1 cellular context compared by ENCODE assay signal in the genomic region with DNA sequence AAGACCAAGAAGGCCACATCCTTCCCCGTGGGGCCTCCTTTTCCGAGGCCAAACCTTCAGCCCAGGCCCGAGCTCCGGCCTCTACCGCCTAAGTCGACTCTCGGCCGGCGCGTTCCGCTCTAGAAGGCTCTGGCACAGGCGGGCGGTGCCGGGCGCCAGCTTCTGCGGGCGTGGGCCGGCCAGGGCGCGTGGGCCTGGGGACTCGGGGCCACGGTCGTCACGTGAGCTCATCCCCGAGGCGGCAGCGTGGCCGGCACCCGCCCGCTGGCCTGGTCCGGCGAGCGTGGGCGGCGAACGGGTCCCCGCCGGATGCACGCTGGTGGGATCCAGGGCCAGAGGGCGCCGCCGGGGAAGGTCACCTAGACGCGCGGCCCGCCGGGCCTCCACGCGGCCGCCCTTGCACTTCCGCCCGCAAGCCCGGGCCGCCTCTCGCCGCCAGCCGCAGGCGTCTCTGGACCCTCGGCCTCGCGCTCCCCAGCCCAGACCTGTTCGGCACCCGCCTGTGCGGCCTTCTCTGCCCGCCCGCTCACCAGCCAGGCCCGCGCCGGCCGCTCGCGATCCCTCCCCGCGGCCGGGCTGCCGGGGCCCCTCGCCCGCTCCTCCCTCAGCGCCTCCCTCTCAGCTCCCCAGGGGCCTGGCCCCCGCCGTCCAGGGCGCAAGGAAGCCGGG.
TF ChIP-seq lines count a peak whose summit lies in the region.

No MANE protein-coding gene starts in this region.

TF ChIP-seq in GM12878, 131 proteins besides CTCF, POLR2A, EP300 and RAD21 (continued from another document):
- TF ChIP-seq, protein P1, sequence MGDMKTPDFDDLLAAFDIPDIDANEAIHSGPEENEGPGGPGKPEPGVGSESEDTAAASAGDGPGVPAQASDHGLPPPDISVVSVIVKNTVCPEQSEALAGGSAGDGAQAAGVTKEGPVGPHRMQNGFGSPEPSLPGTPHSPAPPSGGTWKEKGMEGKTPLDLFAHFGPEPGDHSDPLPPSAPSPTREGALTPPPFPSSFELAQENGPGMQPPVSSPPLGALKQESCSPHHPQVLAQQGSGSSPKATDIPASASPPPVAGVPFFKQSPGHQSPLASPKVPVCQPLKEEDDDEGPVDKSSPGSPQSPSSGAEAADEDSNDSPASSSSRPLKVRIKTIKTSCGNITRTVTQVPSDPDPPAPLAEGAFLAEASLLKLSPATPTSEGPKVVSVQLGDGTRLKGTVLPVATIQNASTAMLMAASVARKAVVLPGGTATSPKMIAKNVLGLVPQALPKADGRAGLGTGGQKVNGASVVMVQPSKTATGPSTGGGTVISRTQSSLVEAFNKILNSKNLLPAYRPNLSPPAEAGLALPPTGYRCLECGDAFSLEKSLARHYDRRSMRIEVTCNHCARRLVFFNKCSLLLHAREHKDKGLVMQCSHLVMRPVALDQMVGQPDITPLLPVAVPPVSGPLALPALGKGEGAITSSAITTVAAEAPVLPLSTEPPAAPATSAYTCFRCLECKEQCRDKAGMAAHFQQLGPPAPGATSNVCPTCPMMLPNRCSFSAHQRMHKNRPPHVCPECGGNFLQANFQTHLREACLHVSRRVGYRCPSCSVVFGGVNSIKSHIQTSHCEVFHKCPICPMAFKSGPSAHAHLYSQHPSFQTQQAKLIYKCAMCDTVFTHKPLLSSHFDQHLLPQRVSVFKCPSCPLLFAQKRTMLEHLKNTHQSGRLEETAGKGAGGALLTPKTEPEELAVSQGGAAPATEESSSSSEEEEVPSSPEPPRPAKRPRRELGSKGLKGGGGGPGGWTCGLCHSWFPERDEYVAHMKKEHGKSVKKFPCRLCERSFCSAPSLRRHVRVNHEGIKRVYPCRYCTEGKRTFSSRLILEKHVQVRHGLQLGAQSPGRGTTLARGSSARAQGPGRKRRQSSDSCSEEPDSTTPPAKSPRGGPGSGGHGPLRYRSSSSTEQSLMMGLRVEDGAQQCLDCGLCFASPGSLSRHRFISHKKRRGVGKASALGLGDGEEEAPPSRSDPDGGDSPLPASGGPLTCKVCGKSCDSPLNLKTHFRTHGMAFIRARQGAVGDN (IDR thresholded peaks at IDR 0.05) = peak; percentile 66; the same call in 1 of the 2 replicates
- TF ChIP-seq MXI1 (IDR thresholded peaks at IDR 0.05; ENCODE audit: low read depth, low read length) (peak; percentile 71; the same call in 1 of the 2 replicates), KLF5 (IDR thresholded peaks at IDR 0.05; ENCODE audit: partially characterized antibody) (peak; percentile 23), FOXM1 (IDR thresholded peaks at IDR 0.05; ENCODE audit: low read depth, low read length) (no peak), POU2F2 (IDR thresholded peaks at IDR 0.05; ENCODE audit: borderline replicate concordance, low read depth, low read length) (0 out of 3 replicates have a peak, but pooled peaks have one; percentile 1), MTA2 (IDR thresholded peaks at IDR 0.05; ENCODE audit: low read depth) (no peak), CHD2 (IDR thresholded peaks at IDR 0.05; ENCODE audit: borderline replicate concordance, low read depth, low read length) (0 out of 2 replicates have a peak, but pooled peaks have one; percentile 11), PAX5 (IDR thresholded peaks at IDR 0.05; ENCODE audit: borderline replicate concordance, low read depth, low read length) (peak; percentile 13; the same call in 1 of the 2 replicates), NR2C1 (IDR thresholded peaks at IDR 0.05) (peak; percentile 35; the same call in 1 of the 2 replicates), EGR1 (IDR thresholded peaks at IDR 0.05; ENCODE audit: borderline replicate concordance in 1 of 2, low read depth in 2 of 2, low read length in 2 of 2) (peak; percentile 48 to 92), ZNF207 (IDR thresholded peaks at IDR 0.05; ENCODE audit: borderline replicate concordance) (peak; percentile 19; the same call in 1 of the 2 replicates), IKZF1 (conservative IDR thresholded peaks at IDR 0.05) (peak; percentile 83), NR2F1 (conservative IDR thresholded peaks at IDR 0.05) (peak; percentile 93), MYC (IDR thresholded peaks at IDR 0.05; ENCODE audit: insufficient read depth, insufficient read length, insufficient replicate concordance, low read length, severe bottlenecking) (peak; percentile 82), RAD51 (IDR thresholded peaks at IDR 0.05) (no peak), BHLHE40 (IDR thresholded peaks at IDR 0.05; ENCODE audit: borderline replicate concordance in 1 of 2, low read depth in 2 of 2, low read length in 1 of 2) (peak; percentile 88 to 97), SMARCA5 (IDR thresholded peaks at IDR 0.05) (0 out of 2 replicates have a peak, but pooled peaks have one; percentile 58), HDGF (IDR thresholded peaks at IDR 0.05) (no peak), KAT2A (conservative IDR thresholded peaks at IDR 0.05; ENCODE audit: control insufficient read depth, low read depth, low read length) (no peak), ATF7 (IDR thresholded peaks at IDR 0.05; ENCODE audit: low read depth) (no peak), SIN3A (IDR thresholded peaks at IDR 0.05; ENCODE audit: low read depth, low read length) (peak; percentile 65; the same call in 1 of the 2 replicates), BACH1 (IDR thresholded peaks at IDR 0.05; ENCODE audit: borderline replicate concordance) (peak; percentile 90), NFYA (IDR thresholded peaks at IDR 0.05; ENCODE audit: borderline replicate concordance, low read depth, low read length) (no peak), ESRRA (IDR thresholded peaks at IDR 0.05; ENCODE audit: low read length) (peak; percentile 76), EZH2 (IDR thresholded peaks at IDR 0.05; ENCODE audit: borderline replicate concordance, control insufficient read depth, low read depth, low read length) (no peak), SREBF2 (IDR thresholded peaks at IDR 0.05; ENCODE audit: low read length) (no peak), POLR2AphosphoS5 (IDR thresholded peaks at IDR 0.05; ENCODE audit: low read length) (peak; percentile 3; the same call in 1 of the 2 replicates), ZNF217 (IDR thresholded peaks at IDR 0.05) (0 out of 2 replicates have a peak, but pooled peaks have one; percentile 44), LARP7 (IDR thresholded peaks at IDR 0.05) (peak; percentile 86), CBX3 (IDR thresholded peaks at IDR 0.05; ENCODE audit: borderline replicate concordance, low read depth) (no peak), GATAD2B (conservative IDR thresholded peaks at IDR 0.05; ENCODE audit: low read depth) (peak; percentile 88), NFXL1 (IDR thresholded peaks at IDR 0.05; ENCODE audit: borderline replicate concordance) (peak; percentile 41; the same call in 1 of the 2 replicates), CHD1 (IDR thresholded peaks at IDR 0.05; ENCODE audit: low read depth, low read length) (0 out of 2 replicates have a peak, but pooled peaks have one; percentile 77), FOXK2 (IDR thresholded peaks at IDR 0.05) (no peak), ZSCAN29 (IDR thresholded peaks at IDR 0.05) (peak; percentile 3; the same call in 1 of the 2 replicates), IRF4 (IDR thresholded peaks at IDR 0.05; ENCODE audit: low read depth, low read length) (no peak), TCF3 (IDR thresholded peaks at IDR 0.05; ENCODE audit: borderline replicate concordance, insufficient read depth, low read depth, low read length) (0 out of 2 replicates have a peak, but pooled peaks have one; percentile 6), DPF2 (IDR thresholded peaks at IDR 0.05) (peak; percentile 92)
- TF ChIP-seq, protein P2, sequence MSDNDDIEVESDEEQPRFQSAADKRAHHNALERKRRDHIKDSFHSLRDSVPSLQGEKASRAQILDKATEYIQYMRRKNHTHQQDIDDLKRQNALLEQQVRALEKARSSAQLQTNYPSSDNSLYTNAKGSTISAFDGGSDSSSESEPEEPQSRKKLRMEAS (IDR thresholded peaks at IDR 0.05; ENCODE audit: low read depth, low read length) = peak; percentile 84; the same call in 1 of the 2 replicates
- TF ChIP-seq, protein P3, sequence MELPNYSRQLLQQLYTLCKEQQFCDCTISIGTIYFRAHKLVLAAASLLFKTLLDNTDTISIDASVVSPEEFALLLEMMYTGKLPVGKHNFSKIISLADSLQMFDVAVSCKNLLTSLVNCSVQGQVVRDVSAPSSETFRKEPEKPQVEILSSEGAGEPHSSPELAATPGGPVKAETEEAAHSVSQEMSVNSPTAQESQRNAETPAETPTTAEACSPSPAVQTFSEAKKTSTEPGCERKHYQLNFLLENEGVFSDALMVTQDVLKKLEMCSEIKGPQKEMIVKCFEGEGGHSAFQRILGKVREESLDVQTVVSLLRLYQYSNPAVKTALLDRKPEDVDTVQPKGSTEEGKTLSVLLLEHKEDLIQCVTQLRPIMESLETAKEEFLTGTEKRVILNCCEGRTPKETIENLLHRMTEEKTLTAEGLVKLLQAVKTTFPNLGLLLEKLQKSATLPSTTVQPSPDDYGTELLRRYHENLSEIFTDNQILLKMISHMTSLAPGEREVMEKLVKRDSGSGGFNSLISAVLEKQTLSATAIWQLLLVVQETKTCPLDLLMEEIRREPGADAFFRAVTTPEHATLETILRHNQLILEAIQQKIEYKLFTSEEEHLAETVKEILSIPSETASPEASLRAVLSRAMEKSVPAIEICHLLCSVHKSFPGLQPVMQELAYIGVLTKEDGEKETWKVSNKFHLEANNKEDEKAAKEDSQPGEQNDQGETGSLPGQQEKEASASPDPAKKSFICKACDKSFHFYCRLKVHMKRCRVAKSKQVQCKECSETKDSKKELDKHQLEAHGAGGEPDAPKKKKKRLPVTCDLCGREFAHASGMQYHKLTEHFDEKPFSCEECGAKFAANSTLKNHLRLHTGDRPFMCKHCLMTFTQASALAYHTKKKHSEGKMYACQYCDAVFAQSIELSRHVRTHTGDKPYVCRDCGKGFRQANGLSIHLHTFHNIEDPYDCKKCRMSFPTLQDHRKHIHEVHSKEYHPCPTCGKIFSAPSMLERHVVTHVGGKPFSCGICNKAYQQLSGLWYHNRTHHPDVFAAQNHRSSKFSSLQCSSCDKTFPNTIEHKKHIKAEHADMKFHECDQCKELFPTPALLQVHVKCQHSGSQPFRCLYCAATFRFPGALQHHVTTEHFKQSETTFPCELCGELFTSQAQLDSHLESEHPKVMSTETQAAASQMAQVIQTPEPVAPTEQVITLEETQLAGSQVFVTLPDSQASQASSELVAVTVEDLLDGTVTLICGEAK (IDR thresholded peaks at IDR 0.05; ENCODE audit: borderline replicate concordance) = no peak
- TF ChIP-seq, protein P4, sequence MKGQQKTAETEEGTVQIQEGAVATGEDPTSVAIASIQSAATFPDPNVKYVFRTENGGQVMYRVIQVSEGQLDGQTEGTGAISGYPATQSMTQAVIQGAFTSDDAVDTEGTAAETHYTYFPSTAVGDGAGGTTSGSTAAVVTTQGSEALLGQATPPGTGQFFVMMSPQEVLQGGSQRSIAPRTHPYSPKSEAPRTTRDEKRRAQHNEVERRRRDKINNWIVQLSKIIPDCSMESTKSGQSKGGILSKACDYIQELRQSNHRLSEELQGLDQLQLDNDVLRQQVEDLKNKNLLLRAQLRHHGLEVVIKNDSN (IDR thresholded peaks at IDR 0.05; ENCODE audit: borderline replicate concordance, extremely low read length, insufficient read depth, low read depth, low read length) = peak; percentile 77
- TF ChIP-seq, protein P5, sequence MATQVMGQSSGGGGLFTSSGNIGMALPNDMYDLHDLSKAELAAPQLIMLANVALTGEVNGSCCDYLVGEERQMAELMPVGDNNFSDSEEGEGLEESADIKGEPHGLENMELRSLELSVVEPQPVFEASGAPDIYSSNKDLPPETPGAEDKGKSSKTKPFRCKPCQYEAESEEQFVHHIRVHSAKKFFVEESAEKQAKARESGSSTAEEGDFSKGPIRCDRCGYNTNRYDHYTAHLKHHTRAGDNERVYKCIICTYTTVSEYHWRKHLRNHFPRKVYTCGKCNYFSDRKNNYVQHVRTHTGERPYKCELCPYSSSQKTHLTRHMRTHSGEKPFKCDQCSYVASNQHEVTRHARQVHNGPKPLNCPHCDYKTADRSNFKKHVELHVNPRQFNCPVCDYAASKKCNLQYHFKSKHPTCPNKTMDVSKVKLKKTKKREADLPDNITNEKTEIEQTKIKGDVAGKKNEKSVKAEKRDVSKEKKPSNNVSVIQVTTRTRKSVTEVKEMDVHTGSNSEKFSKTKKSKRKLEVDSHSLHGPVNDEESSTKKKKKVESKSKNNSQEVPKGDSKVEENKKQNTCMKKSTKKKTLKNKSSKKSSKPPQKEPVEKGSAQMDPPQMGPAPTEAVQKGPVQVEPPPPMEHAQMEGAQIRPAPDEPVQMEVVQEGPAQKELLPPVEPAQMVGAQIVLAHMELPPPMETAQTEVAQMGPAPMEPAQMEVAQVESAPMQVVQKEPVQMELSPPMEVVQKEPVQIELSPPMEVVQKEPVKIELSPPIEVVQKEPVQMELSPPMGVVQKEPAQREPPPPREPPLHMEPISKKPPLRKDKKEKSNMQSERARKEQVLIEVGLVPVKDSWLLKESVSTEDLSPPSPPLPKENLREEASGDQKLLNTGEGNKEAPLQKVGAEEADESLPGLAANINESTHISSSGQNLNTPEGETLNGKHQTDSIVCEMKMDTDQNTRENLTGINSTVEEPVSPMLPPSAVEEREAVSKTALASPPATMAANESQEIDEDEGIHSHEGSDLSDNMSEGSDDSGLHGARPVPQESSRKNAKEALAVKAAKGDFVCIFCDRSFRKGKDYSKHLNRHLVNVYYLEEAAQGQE (IDR thresholded peaks at IDR 0.05; ENCODE audit: low read depth, low read length) = 0 out of 2 replicates have a peak, but pooled peaks have one; percentile 9
- TF ChIP-seq, protein P6, sequence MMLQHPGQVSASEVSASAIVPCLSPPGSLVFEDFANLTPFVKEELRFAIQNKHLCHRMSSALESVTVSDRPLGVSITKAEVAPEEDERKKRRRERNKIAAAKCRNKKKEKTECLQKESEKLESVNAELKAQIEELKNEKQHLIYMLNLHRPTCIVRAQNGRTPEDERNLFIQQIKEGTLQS (IDR thresholded peaks at IDR 0.05; ENCODE audit: borderline replicate concordance, extremely low read depth, low read depth, low read length) = 0 out of 2 replicates have a peak, but pooled peaks have one; percentile 4
- TF ChIP-seq, protein P7, sequence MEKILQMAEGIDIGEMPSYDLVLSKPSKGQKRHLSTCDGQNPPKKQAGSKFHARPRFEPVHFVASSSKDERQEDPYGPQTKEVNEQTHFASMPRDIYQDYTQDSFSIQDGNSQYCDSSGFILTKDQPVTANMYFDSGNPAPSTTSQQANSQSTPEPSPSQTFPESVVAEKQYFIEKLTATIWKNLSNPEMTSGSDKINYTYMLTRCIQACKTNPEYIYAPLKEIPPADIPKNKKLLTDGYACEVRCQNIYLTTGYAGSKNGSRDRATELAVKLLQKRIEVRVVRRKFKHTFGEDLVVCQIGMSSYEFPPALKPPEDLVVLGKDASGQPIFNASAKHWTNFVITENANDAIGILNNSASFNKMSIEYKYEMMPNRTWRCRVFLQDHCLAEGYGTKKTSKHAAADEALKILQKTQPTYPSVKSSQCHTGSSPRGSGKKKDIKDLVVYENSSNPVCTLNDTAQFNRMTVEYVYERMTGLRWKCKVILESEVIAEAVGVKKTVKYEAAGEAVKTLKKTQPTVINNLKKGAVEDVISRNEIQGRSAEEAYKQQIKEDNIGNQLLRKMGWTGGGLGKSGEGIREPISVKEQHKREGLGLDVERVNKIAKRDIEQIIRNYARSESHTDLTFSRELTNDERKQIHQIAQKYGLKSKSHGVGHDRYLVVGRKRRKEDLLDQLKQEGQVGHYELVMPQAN (conservative IDR thresholded peaks at IDR 0.05) = peak; percentile 79
